Comparison of ENCODE assay signal across 21 cellular contexts in genomic region chr15:78766041-78766440, GRCh38. TPM values are rescaled to one million over a fixed set of nuclear protein-coding genes. Genes with fewer than 3 reads are reported as not detected.
DNase-seq lines count a peak whose midpoint lies in the region; ATAC-seq, FAIRE-seq and TF ChIP-seq lines count a peak whose summit lies in the region.
"Had no signal": no experiment of that assay in that cellular context is flagged by ENCODE, and none has a peak within 500 bp of the region (broad histone marks: within the 10 kb centered on the region; RNA-seq: fewer than 3 reads in every experiment).

No MANE protein-coding gene starts in this region.

- TF ChIP-seq POLR2A in uterus (IDR thresholded peaks at IDR 0.05), result no peak

- intact Hi-C loops in Right ventricle myocardium superior (cut with DNase I), result no loop called here
- intact Hi-C loops in kidney (cut with DNase I), result no loop called here
- intact Hi-C loops in posterior vena cava (cut with DNase I), result no loop called here
- intact Hi-C loops in uterus (cut with DNase I; ENCODE audit: low total_unique reads), result no loop called here

- H3K36me3 ChIP-seq in right atrium auricular region (no peaks in the 10 kb centered on the region), kidney (ENCODE audit: control insufficient read depth in 1 of 2, insufficient read depth in 2 of 2, low read length in 2 of 2) (no peaks in the 10 kb centered on the region), uterus (no peaks in the 10 kb centered on the region)
- H3K36me3 ChIP-seq: BE2C had no signal

- H3K4me1 ChIP-seq in right atrium auricular region (peaks cover 0 to 45% of the 10 kb centered on the region in 2 donors), kidney (ENCODE audit: control insufficient read depth in 1 of 2, insufficient read depth in 1 of 2, low read depth in 1 of 2, low read length in 2 of 2) (peaks cover 0 to under 1% of the 10 kb centered on the region in 2 donors), uterus (no peaks in the 10 kb centered on the region)

- H3K27ac ChIP-seq in right atrium auricular region, result peak overlapping the region; percentile 48 to 60
- no peak overlapping the region for H3K27ac ChIP-seq in kidney (ENCODE audit: low read depth in 2 of 2, low read length in 2 of 2)
- no peak overlapping the region for H3K27ac ChIP-seq in uterus
- H3K27ac ChIP-seq: GM23248 had no signal

- no peak for ATAC-seq in Right ventricle myocardium superior (ENCODE audit: poor library complexity)
- no peak for ATAC-seq in HG03460 (IDR thresholded peaks at IDR 0.05; ENCODE audit: unreplicated experiment)
- no peak for ATAC-seq in GM21367 (IDR thresholded peaks at IDR 0.05; ENCODE audit: unreplicated experiment)
- ATAC-seq: PC-3 had no signal

- no peak for FAIRE-seq in kidney (lab: Jason Lieb, UNC)
- FAIRE-seq: A204.1, GM19239, HepG2 had no signal

- H3K9me3 ChIP-seq in right atrium auricular region (no peaks in the 10 kb centered on the region), kidney (ENCODE audit: control insufficient read depth in 1 of 2, low read length in 2 of 2) (no peaks in the 10 kb centered on the region), uterus (no peaks in the 10 kb centered on the region)
- H3K9me3 ChIP-seq: BE2C had no signal

- in situ Hi-C loops in GM13976 (cut with MboI; ENCODE audit: low sequenced_read_pairs, unreplicated experiment), result no loop called here

- H3K27me3 ChIP-seq in right atrium auricular region (no peaks in the 10 kb centered on the region), uterus (no peaks in the 10 kb centered on the region)
- H3K27me3 ChIP-seq: BE2C had no signal

- peak; percentile 46 for DNase-seq in right atrium auricular region (ENCODE audit: low spot score)
- no peak for DNase-seq in Right ventricle myocardium superior
- peak; percentile 54 for DNase-seq in kidney
- DNase-seq in posterior vena cava (ENCODE audit: low spot score), result peak; percentile 75
- DNase-seq in uterus, result peak; percentile 7 to 16
- no peak for DNase-seq in GM13976 (ENCODE audit: low spot score)
- DNase-seq: BE2C; CD4-positive, alpha-beta memory T cell; DMS153; GDM1; GM23248; HCEC 1CT; KBM-7; NCI-H1105; NCI-H2081; PC-3 had no signal

- TF ChIP-seq CTCF in right atrium auricular region (IDR thresholded peaks at IDR 0.05), result no peak
- no peak for TF ChIP-seq CTCF in kidney (IDR thresholded peaks at IDR 0.05; ENCODE audit: borderline replicate concordance, extremely low read depth, insufficient read depth)
- no peak for TF ChIP-seq CTCF in uterus (IDR thresholded peaks at IDR 0.05)
- TF ChIP-seq CTCF in GM13976 (IDR thresholded peaks at IDR 0.05; ENCODE audit: borderline replicate concordance, control extremely low read depth, extremely low read depth, insufficient read depth, missing control alignments), result no peak

- H3K4me3 ChIP-seq in right atrium auricular region (no peak overlapping the region), kidney (ENCODE audit: low read length in 2 of 2) (no peak overlapping the region), uterus (no peak overlapping the region)
- H3K4me3 ChIP-seq: GM23248 had no signal

- no peak overlapping the region for H3K9ac ChIP-seq in kidney (ENCODE audit: low read length in 2 of 2)
- H3K9ac ChIP-seq: GM23248 had no signal

RNA-seq across cellular contexts. Expression of gene ADAMTS7, which starts 45.2 kb away (rescaled TPM):
- total RNA-seq in right atrium auricular region, result 10 to 100 TPM; 20.8 to 39.2 TPM
- total RNA-seq in Right ventricle myocardium superior, result 31.0 TPM
- total RNA-seq in kidney, result 3.1 TPM
- polyA plus RNA-seq in kidney (ENCODE audit: insufficient read depth, low read depth, low replicate concordance), result 0.82 TPM
- 1 to 10 TPM; 6.7 to 8.9 TPM for total RNA-seq in posterior vena cava
- 10 to 100 TPM in 2 of 4 donors, 1 to 10 TPM in 1, under 1 TPM in 1; 0.29 to 21.4 (median 7.5) TPM for total RNA-seq in uterus
- total RNA-seq: CD4-positive, alpha-beta memory T cell had no signal
- polyA plus RNA-seq: CD4-positive, alpha-beta memory T cell had no signal

Comparison
In these comparisons a context has a peak if more than half of its experiments do, and no peak if none do; other contexts are left out.
1. DNase-seq: peak in right atrium auricular region (single experiment), kidney (single experiment), posterior vena cava (single experiment) and uterus (2 of 2); none in Right ventricle myocardium superior (single experiment) and GM13976 (single experiment).
2. H3K27ac ChIP-seq: peak in right atrium auricular region (2 of 2); none in kidney (0 of 2) and uterus (0 of 2).